In genomic region chr17:45147581-45148182, GRCh38 we compare ENCODE assay signal across 8 cellular contexts. TPM values are rescaled to one million over a fixed set of nuclear protein-coding genes. Genes with fewer than 3 reads are reported as not detected.
DNase-seq lines count a peak whose midpoint lies in the region; ATAC-seq and TF ChIP-seq lines count a peak whose summit lies in the region.

No MANE protein-coding gene starts in this region.

- H3K27me3 ChIP-seq in left lung, result no peaks in the 10 kb centered on the region

- intact Hi-C loops in left lung (cut with DNase I), result no loop called here

- H3K4me3 ChIP-seq in left lung, result peak overlapping the region; percentile 40 to 73

- TF ChIP-seq CTCF in left lung (IDR thresholded peaks at IDR 0.05), result no peak

- H3K27ac ChIP-seq in left lung, result peak overlapping the region; percentile 95 to 97

- H3K9me3 ChIP-seq in left lung, result no peaks in the 10 kb centered on the region

- DNase-seq in CD1c-positive myeloid dendritic cell (ENCODE audit: extremely low spot score) (peak; percentile 85), NCI-H524 (lab: John Stamatoyannopoulos, UW) (peak; percentile 95 to 99), dedifferentiated amniotic fluid mesenchymal stem cell (ENCODE audit: extremely low spot score) (peak; percentile 94), left lung (peak; percentile 87 to 90)
- DNase-seq in activated CD4-positive, alpha-beta T cell treated with anti-CD3 and anti-CD28 coated beads for 48 hours, result peak; percentile 89
- peak; percentile 63 for DNase-seq in stimulated activated CD4-positive, alpha-beta T cell treated with anti-CD3 and anti-CD28 coated beads, Interleukin-2, amount 100 ng/mL, for 4 hours (ENCODE audit: low read depth)

- ATAC-seq in HG02943 (IDR thresholded peaks at IDR 0.05; ENCODE audit: low read depth, unreplicated experiment) (peak; percentile 29), left lung (peak; percentile 43), GM21447 (IDR thresholded peaks at IDR 0.05; ENCODE audit: unreplicated experiment) (no peak)

- no peaks in the 10 kb centered on the region for H3K36me3 ChIP-seq in left lung

- H3K4me1 ChIP-seq in left lung, result peaks cover 17 to 59% of the 10 kb centered on the region in 2 donors

RNA-seq across cellular contexts. Expression of gene HEXIM1, which starts 0.6 kb away (rescaled TPM):
- 10 to 100 TPM; 27.3 to 34.6 TPM for total RNA-seq in left lung

RNA-seq across cellular contexts. Expression of gene ACBD4, which starts 12.2 kb away (rescaled TPM):
- 10 to 100 TPM; 10.6 to 15.7 TPM for total RNA-seq in left lung

RNA-seq across cellular contexts. Expression of gene HEXIM2, which starts 14.0 kb away (rescaled TPM):
- total RNA-seq in left lung, result 1 to 10 TPM; 5.4 to 6.0 TPM

RNA-seq across cellular contexts. Expression of gene PLCD3, which starts 15.4 kb away (rescaled TPM):
- 10 to 100 TPM; 41.0 to 49.1 TPM for total RNA-seq in left lung
